In genomic region chr12:80412343-80412953, GRCh38 we compare ENCODE assay signal across 8 cellular contexts. TPM values are rescaled to one million over a fixed set of nuclear protein-coding genes. Genes with fewer than 3 reads are reported as not detected.
DNase-seq lines count a peak whose midpoint lies in the region; ATAC-seq, FAIRE-seq and TF ChIP-seq lines count a peak whose summit lies in the region.

No MANE protein-coding gene starts in this region.

- H3K9me1 ChIP-seq in K562 (ENCODE audit: control insufficient read depth, insufficient read depth, low read length) (no peaks in the 10 kb centered on the region), keratinocyte (ENCODE audit: control insufficient read depth, extremely low read depth, insufficient read depth, low read length) (no peaks in the 10 kb centered on the region)

- BruUV-seq in K562 (replicated peaks; lab: Mats Ljungman, UMichigan), result no TSS peak

- TF ChIP-seq CTCF in K562 (IDR thresholded peaks at IDR 0.05 in 2 of 3, conservative IDR thresholded peaks at IDR 0.05 in 1 of 3; ENCODE audit: insufficient read depth in 2 of 3, low read depth in 1 of 3, low read length in 3 of 3), result peak in 2 of 3 experiments; percentile 34 to 55; a peak in 3 of 6 replicates
- peak in 2 of 3 experiments; percentile 49 to 60 for TF ChIP-seq CTCF in keratinocyte (optimal IDR thresholded peaks at IDR 0.05 in 1 of 3, IDR thresholded peaks at IDR 0.05 in 1 of 3, conservative IDR thresholded peaks at IDR 0.05 in 1 of 3; ENCODE audit: extremely low read depth in 1 of 3, insufficient read depth in 2 of 3, low read length in 3 of 3)

- dilution Hi-C loops in keratinocyte (cut with MboI; ENCODE audit: extremely low pct_ligation_motif_present, low sequenced_read_pairs), result no loop called here

- H2AFZ ChIP-seq in K562 (ENCODE audit: low read depth, low read length) (no peak overlapping the region), keratinocyte (ENCODE audit: control insufficient read depth, low read length) (no peak overlapping the region)

- POLR2A ChIA-PET in K562 (lab: Yijun Ruan, JAX), result no interaction called here

- FAIRE-seq in K562 (lab: Jason Lieb, UNC), result no peak
- no peak for FAIRE-seq in keratinocyte (lab: Jason Lieb, UNC)
- FAIRE-seq in urothelium cell line (lab: Jason Lieb, UNC), result no peak

- CTCF ChIA-PET in K562 (lab: Yijun Ruan, JAX; ENCODE audit: low intra/inter-chr PET ratio), result interaction anchor here (0.6 kb wide), 1 partner anchor 352 kb away, joined by 3 read pairs; no protein-coding TSS in a partner anchor

- H3K79me2 ChIP-seq in K562 (ENCODE audit: control insufficient read depth, insufficient read depth, low read length) (no peaks in the 10 kb centered on the region), keratinocyte (ENCODE audit: control insufficient read depth, insufficient read depth, low read length) (no peaks in the 10 kb centered on the region)

- no peaks in the 10 kb centered on the region for H3K4me1 ChIP-seq in K562 (replicated peaks in 1 of 2; ENCODE audit: control insufficient read depth in 2 of 2, insufficient read depth in 2 of 2, low read length in 2 of 2)
- no peaks in the 10 kb centered on the region for H3K4me1 ChIP-seq in keratinocyte (ENCODE audit: control insufficient read depth, extremely low read depth, insufficient read depth, low read length)

- DNase-seq in COR-L47 (lab: John Stamatoyannopoulos, UW) (peak; percentile 72), NCI-H460 (ENCODE audit: extremely low read depth, low read depth) (peak; percentile 50), K562 (ENCODE audit: extremely low read depth in 1 of 4, low spot score in 3 of 4) (peak; percentile 14 to 42 (median 24)), keratinocyte (ENCODE audit: low read depth, low spot score) (no peak), urothelium cell line (ENCODE audit: low spot score) (peak; percentile 5)
- DNase-seq in activated CD4-positive, alpha-beta T cell treated with anti-CD3 and anti-CD28 coated beads for 48 hours, result no peak

- intact Hi-C loops in K562 (cut with micrococcal nuclease), result loop anchor here (10.0 kb wide), 1 partner anchor 1212 kb away; no protein-coding TSS in a partner anchor

- ATAC-seq in GM19395 (IDR thresholded peaks at IDR 0.05; ENCODE audit: unreplicated experiment) (peak; percentile 87), HG03442 (IDR thresholded peaks at IDR 0.05; ENCODE audit: unreplicated experiment) (peak; percentile 82), K562 (0 out of 3 replicates have a peak, but pooled peaks have one; percentile 47)

- H3K4me3 ChIP-seq in K562 (no peak overlapping the region), keratinocyte (ENCODE audit: control insufficient read depth in 2 of 3, extremely low read depth in 1 of 3, insufficient read depth in 2 of 3, low read depth in 1 of 3, low read length in 3 of 3) (no peak overlapping the region)

- H4K20me1 ChIP-seq in K562 (replicated peaks; ENCODE audit: control insufficient read depth, insufficient read depth, low read length), result no peaks in the 10 kb centered on the region
- no peaks in the 10 kb centered on the region for H4K20me1 ChIP-seq in keratinocyte (ENCODE audit: control insufficient read depth, extremely low read depth, insufficient read depth, low read length)

- no peak for TF ChIP-seq POLR2A in K562 (conservative IDR thresholded peaks at IDR 0.05)

- H3K9ac ChIP-seq in K562 (ENCODE audit: insufficient read depth in 1 of 2, low read depth in 2 of 2, low read length in 2 of 2) (no peak overlapping the region), keratinocyte (ENCODE audit: control insufficient read depth, extremely low read depth, insufficient read depth, low read length) (no peak overlapping the region)

- WGBS in K562 (ENCODE audit: insufficient coverage, low coverage, missing lambda C conversion rate), result 0% methylated on average over 3 of the region's 3 CpGs

- in situ Hi-C loops in K562 (cut with MboI), result no loop called here

- no peak for TF ChIP-seq EP300 in K562 (IDR thresholded peaks at IDR 0.05; ENCODE audit: low read length)

- H3K27me3 ChIP-seq in K562 (ENCODE audit: control insufficient read depth in 2 of 2, insufficient read depth in 2 of 2, low read length in 2 of 2), result no peaks in the 10 kb centered on the region
- no peaks in the 10 kb centered on the region for H3K27me3 ChIP-seq in keratinocyte (ENCODE audit: control insufficient read depth, extremely low read depth, insufficient read depth, low read length)

- no peak overlapping the region for H3K4me2 ChIP-seq in K562 (ENCODE audit: insufficient read depth, low read length)
- H3K4me2 ChIP-seq in keratinocyte (ENCODE audit: control insufficient read depth, extremely low read depth, insufficient read depth, low read depth, low read length), result no peak overlapping the region

- H3K9me3 ChIP-seq in K562 (replicated peaks; ENCODE audit: control insufficient read depth, insufficient read depth, low read depth, low read length) (no peaks in the 10 kb centered on the region), keratinocyte (ENCODE audit: control insufficient read depth, low read depth, low read length) (no peaks in the 10 kb centered on the region)

- H3K27ac ChIP-seq in K562 (ENCODE audit: extremely low read depth, low read depth, low read length) (no peak overlapping the region), keratinocyte (ENCODE audit: control insufficient read depth, insufficient read depth, low read length) (no peak overlapping the region)

- no peaks in the 10 kb centered on the region for H3K36me3 ChIP-seq in K562 (ENCODE audit: control insufficient read depth, insufficient read depth, low read length)
- H3K36me3 ChIP-seq in keratinocyte (ENCODE audit: control insufficient read depth in 2 of 2, extremely low read depth in 1 of 2, insufficient read depth in 2 of 2, low read length in 2 of 2), result no peaks in the 10 kb centered on the region

- peak; percentile 43 to 64; a peak in 3 of 4 replicates for TF ChIP-seq RAD21 in K562 (CRISPR knock-in tag; conservative IDR thresholded peaks at IDR 0.05 in 1 of 2, IDR thresholded peaks at IDR 0.05 in 1 of 2)

TF ChIP-seq in K562, 482 proteins besides CTCF, POLR2A, EP300 and RAD21:
- TF ChIP-seq DEAF1 (CRISPR knock-in tag; IDR thresholded peaks at IDR 0.05), result 0 out of 2 replicates have a peak, but pooled peaks have one; percentile 28
- no peak for TF ChIP-seq FOXK1 (CRISPR knock-in tag; IDR thresholded peaks at IDR 0.05; ENCODE audit: borderline replicate concordance)

RNA-seq across cellular contexts. Expression of gene PTPRQ, which starts 31.6 kb away (rescaled TPM):
- total RNA-seq in NCI-H460 (2014; rRNA removed; shearing (Covaris generic)), result 0.17 and 0.43 TPM in 2 replicates
- 0.24 and 15.1 TPM in 2 replicates for polyA plus RNA-seq in NCI-H460 (2014; cell fraction: nucleus; rRNA removed)
- total RNA-seq in K562 (2011; cell fraction: chromatin; rRNA removed; ENCODE audit: low replicate concordance), result not detected in 2 replicates
- not detected in 2 replicates for total RNA-seq in K562 (2011; cell fraction: nucleolus; rRNA removed)
- not detected in 2 replicates for total RNA-seq in K562 (2011; cell fraction: nucleoplasm; rRNA removed)
- total RNA-seq in K562 (2014; rRNA removed) (not detected in 2 replicates), K562 (2014; rRNA removed; fragmentation: Illumina TruSeq; extraction: Trizol) (not detected in 2 replicates), K562 (2015; rRNA removed; fragmentation: Illumina TruSeq; extraction: Trizol) (not detected in 2 replicates), K562 (2021) (not detected in 2 replicates)
- polyA plus RNA-seq in K562 (2011; rRNA removed) (not detected in 2 replicates), K562 (2014; fragmentation: Illumina TruSeq; extraction: Trizol) (not detected in 2 replicates), K562 (2014; fragmentation: Nextera tagmentation; extraction: Ambion mirVana) (not detected), K562 (2014; rRNA removed) (not detected in 2 replicates), keratinocyte (0.01 to 0.08 TPM in 2 of 3 replicates, not detected in the other)
- polyA plus RNA-seq in K562 (2011; cell fraction: cytosol; rRNA removed), result not detected in 2 replicates
- polyA plus RNA-seq in K562 (2011; cell fraction: nucleus; rRNA removed), result not detected in 2 replicates
- polyA plus RNA-seq in K562 (2012), result not detected in 2 replicates
- not detected in 2 replicates for polyA minus RNA-seq in K562 (2011; rRNA and poly(A)+ RNA removed)
- not detected in 2 replicates for polyA minus RNA-seq in K562 (2011; cell fraction: cytosol; rRNA and poly(A)+ RNA removed)
- not detected in 2 replicates for polyA minus RNA-seq in K562 (2011; cell fraction: nucleus; rRNA and poly(A)+ RNA removed)
- polyA plus RNA-seq in keratinocyte (2011; ENCODE audit: low read depth), result not detected
- polyA plus RNA-seq in keratinocyte (2011; cell fraction: cytosol; rRNA removed), result not detected in 2 replicates
- polyA plus RNA-seq in keratinocyte (2011; cell fraction: nucleus; rRNA removed), result 0.01 TPM in 2 replicates
- not detected in 2 replicates for polyA plus RNA-seq in keratinocyte (2012; ENCODE audit: low replicate concordance)
- polyA minus RNA-seq in keratinocyte, result not detected in 3 replicates
- not detected for polyA minus RNA-seq in keratinocyte (2011; cell fraction: cytosol; rRNA and poly(A)+ RNA removed)
- polyA minus RNA-seq in keratinocyte (2011; cell fraction: nucleus; rRNA and poly(A)+ RNA removed), result not detected in 2 replicates

Comparison
In these comparisons a context has a peak if more than half of its experiments do, and no peak if none do; other contexts are left out.
1. DNase-seq: peak in COR-L47 (single experiment), NCI-H460 (single experiment), K562 (4 of 4) and urothelium cell line (single experiment); none in keratinocyte (single experiment) and activated CD4-positive, alpha-beta T cell treated with anti-CD3 and anti-CD28 coated beads for 48 hours (single experiment).
2. Peak in every context shown above with its lines, with median percentiles within 50 percentile points of each other: ATAC-seq.